8 cellular contexts compared by ENCODE assay signal in genomic region chr4:123564758-123565346, GRCh38.
A peak's percentile ranks its signal among the peaks of the same experiment; 100 is the strongest.
DNase-seq lines count a peak whose midpoint lies in the region; ATAC-seq, FAIRE-seq and TF ChIP-seq lines count a peak whose summit lies in the region.

No MANE protein-coding gene starts in this region.

- no peak for TF ChIP-seq POLR2A in stomach (IDR thresholded peaks at IDR 0.05)

- no peak overlapping the region for H3K4me3 ChIP-seq in stomach

- peak; percentile 36 for FAIRE-seq in colon (lab: Jason Lieb, UNC)

- DNase-seq in Ammon's horn (ENCODE audit: low spot score) (peak; percentile 73), NCI-H2029 treated with DMSO at 0.1 percent for 48 hours (lab: John Stamatoyannopoulos, UW) (peak; percentile 32), UCSD-AML1 (lab: John Stamatoyannopoulos, UW; ENCODE audit: unreplicated experiment) (peak; percentile 45), medulla oblongata (ENCODE audit: extremely low spot score) (peak; percentile 89), stomach (peak; percentile 52)

- H3K27ac ChIP-seq in stomach: no peak overlapping the region

- peaks cover 0 to 20% (median 8%) of the 10 kb centered on the region in 4 donors for H3K4me1 ChIP-seq in stomach

- ATAC-seq in GM18858 (IDR thresholded peaks at IDR 0.05; ENCODE audit: unreplicated experiment) (peak; percentile 100), HG03025 (IDR thresholded peaks at IDR 0.05; ENCODE audit: low FRiP score, unreplicated experiment) (peak; percentile 100)

- TF ChIP-seq CTCF in stomach (IDR thresholded peaks at IDR 0.05): peak in 5 of 7 experiments; percentile 51 to 85 (median 75)

- H3K9me3 ChIP-seq in stomach: peaks cover 0 to 5% (median 0%) of the 10 kb centered on the region in 4 donors

- 26 to 45% (median 29%) methylated on average over 6 of the region's 6 CpGs for WGBS in stomach, 5 donors

- no peak for TF ChIP-seq EP300 in stomach (IDR thresholded peaks at IDR 0.05)

- no peaks in the 10 kb centered on the region for H3K36me3 ChIP-seq in stomach

- intact Hi-C loops in stomach (cut with DNase I; ENCODE audit: low total_unique reads): no loop called here

- H3K27me3 ChIP-seq in stomach: no peaks in the 10 kb centered on the region

Comparison
In these comparisons a context has a peak if more than half of its experiments do, and no peak if none do; other contexts are left out.
1. DNase-seq: peak in every context shown above with its lines; median percentile 89 in medulla oblongata; 73 in Ammon's horn; 52 in stomach; 45 in UCSD-AML1; 32 in NCI-H2029 treated with DMSO at 0.1 percent for 48 hours.